In genomic region chrX:47620303-47620685, GRCh38 we compare ENCODE assay signal across 11 cellular contexts. TPM values are rescaled to one million over a fixed set of nuclear protein-coding genes. Genes with fewer than 3 reads are reported as not detected.
A peak's percentile ranks its signal among the peaks of the same experiment; 100 is the strongest.
DNase-seq lines count a peak whose midpoint lies in the region; ATAC-seq and TF ChIP-seq lines count a peak whose summit lies in the region.
"Had no signal": no experiment of that assay in that cellular context is flagged by ENCODE, and none has a peak within 500 bp of the region (broad histone marks: within the 10 kb centered on the region; RNA-seq: fewer than 3 reads in every experiment).

No MANE protein-coding gene starts in this region.

- H3K4me1 Mint-ChIP-seq in activated T-helper 1 cell treated with anti-CD3 and anti-CD28 coated beads, Interleukin-12 subunit alpha, Interleukin-12 subunit beta, Interleukin-2, Interleukin-4 antibody, amounts not matched to agents 30 ng/mL and 10 ng/mL and 1 ng/mL, durations not matched to agents 14 hours and 24 hours and 36 hours (ENCODE audit: low read depth), result peaks cover 19% of the 10 kb centered on the region

- no peak overlapping the region for H3K4me3 Mint-ChIP-seq in activated T-helper 1 cell treated with anti-CD3 and anti-CD28 coated beads, Interleukin-12 subunit alpha, Interleukin-12 subunit beta, Interleukin-2, Interleukin-4 antibody, amounts not matched to agents 30 ng/mL and 10 ng/mL and 1 ng/mL, durations not matched to agents 14 hours and 24 hours and 36 hours

- peaks cover 31% of the 10 kb centered on the region for H3K27me3 Mint-ChIP-seq in activated T-helper 1 cell treated with anti-CD3 and anti-CD28 coated beads, Interleukin-12 subunit alpha, Interleukin-12 subunit beta, Interleukin-2, Interleukin-4 antibody, amounts not matched to agents 30 ng/mL and 10 ng/mL and 1 ng/mL, durations not matched to agents 14 hours and 24 hours and 36 hours (ENCODE audit: insufficient read depth)

- no peak for TF ChIP-seq CTCF in left ventricle myocardium inferior (IDR thresholded peaks at IDR 0.05; ENCODE audit: borderline replicate concordance)

- no peak overlapping the region for H3K27ac ChIP-seq in left ventricle myocardium inferior (replicated peaks)
- H3K27ac ChIP-seq: neutrophil, SJSA1 had no signal

- H3K9me3 ChIP-seq in left ventricle myocardium inferior (replicated peaks) (no peaks in the 10 kb centered on the region), iPS-18c (ENCODE audit: control insufficient read depth, insufficient read depth, low read length) (peaks cover 7% of the 10 kb centered on the region)
- H3K9me3 ChIP-seq: neutrophil, SJSA1 had no signal

- no peaks in the 10 kb centered on the region for H3K9me3 Mint-ChIP-seq in activated T-helper 1 cell treated with anti-CD3 and anti-CD28 coated beads, Interleukin-12 subunit alpha, Interleukin-12 subunit beta, Interleukin-2, Interleukin-4 antibody, amounts not matched to agents 30 ng/mL and 10 ng/mL and 1 ng/mL, durations not matched to agents 14 hours and 24 hours and 36 hours
- H3K9me3 Mint-ChIP-seq: dendritic cell treated with granulocyte-macrophage colony-stimulating factor and Interleukin-4, amounts not matched to agents 40 ng/mL and 50 ng/mL, for 4 days had no signal

- no peak for ATAC-seq in Right ventricle myocardium inferior
- no peak for ATAC-seq in GM19455 (IDR thresholded peaks at IDR 0.05; ENCODE audit: unreplicated experiment)

- intact Hi-C loops in left ventricle myocardium inferior (cut with micrococcal nuclease), result no loop called here
- intact Hi-C loops in Right ventricle myocardium inferior (cut with DNase I), result no loop called here
- intact Hi-C loops in activated T-helper 1 cell treated with anti-CD3 and anti-CD28 coated beads, Interleukin-12 subunit alpha, Interleukin-12 subunit beta, Interleukin-2, Interleukin-4 antibody, amounts not matched to agents 30 ng/mL and 10 ng/mL and 1 ng/mL, durations not matched to agents 14 hours and 24 hours and 36 hours (cut with micrococcal nuclease), result loop anchor here (2.0 to 5.0 kb wide), 2 partner anchors 15 to 58 kb away; partner anchors contain the start of gene ARAF

- H3K4me3 ChIP-seq in left ventricle myocardium inferior (peak overlapping the region; percentile 60), iPS-18c (ENCODE audit: insufficient read depth, low read depth, low read length) (peak overlapping the region; percentile 40)

- peaks cover 5% of the 10 kb centered on the region for H3K4me1 ChIP-seq in left ventricle myocardium inferior
- H3K4me1 ChIP-seq: SJSA1 had no signal

- H3K36me3 ChIP-seq in left ventricle myocardium inferior, result no peaks in the 10 kb centered on the region
- H3K36me3 ChIP-seq: SJSA1 had no signal

- H3K27me3 ChIP-seq in left ventricle myocardium inferior (ENCODE audit: low read depth), result peaks cover 5% of the 10 kb centered on the region
- H3K27me3 ChIP-seq: SJSA1 had no signal

- peaks cover 7% of the 10 kb centered on the region for H3K36me3 Mint-ChIP-seq in activated T-helper 1 cell treated with anti-CD3 and anti-CD28 coated beads, Interleukin-12 subunit alpha, Interleukin-12 subunit beta, Interleukin-2, Interleukin-4 antibody, amounts not matched to agents 30 ng/mL and 10 ng/mL and 1 ng/mL, durations not matched to agents 14 hours and 24 hours and 36 hours (ENCODE audit: low read depth)

- H3K27ac Mint-ChIP-seq in activated T-helper 1 cell treated with anti-CD3 and anti-CD28 coated beads, Interleukin-12 subunit alpha, Interleukin-12 subunit beta, Interleukin-2, Interleukin-4 antibody, amounts not matched to agents 30 ng/mL and 10 ng/mL and 1 ng/mL, durations not matched to agents 14 hours and 24 hours and 36 hours, result peak overlapping the region; percentile 40
- H3K27ac Mint-ChIP-seq: dendritic cell treated with granulocyte-macrophage colony-stimulating factor and Interleukin-4, amounts not matched to agents 40 ng/mL and 50 ng/mL, for 4 days had no signal

- DNase-seq in left ventricle myocardium inferior, result no peak
- DNase-seq in Right ventricle myocardium inferior (ENCODE audit: missing footprints), result no peak
- DNase-seq in activated T-helper 1 cell treated with anti-CD3 and anti-CD28 coated beads, Interleukin-12 subunit alpha, Interleukin-12 subunit beta, Interleukin-2, Interleukin-4 antibody, amounts not matched to agents 30 ng/mL and 10 ng/mL and 1 ng/mL, durations not matched to agents 14 hours and 24 hours and 36 hours (ENCODE audit: low spot score), result no peak
- no peak for DNase-seq in stimulated activated naive CD4-positive, alpha-beta T cell (lab: John Stamatoyannopoulos, UW)
- no peak for DNase-seq in activated CD8-positive, alpha-beta memory T cell treated with anti-CD3 and anti-CD28 coated beads for 24 hours
- DNase-seq in NCI-H526 (lab: John Stamatoyannopoulos, UW), result no peak

RNA-seq across cellular contexts. Expression of gene SYN1, which starts 0.6 kb away (rescaled TPM):
- total RNA-seq in left ventricle myocardium inferior (13.9 TPM), Right ventricle myocardium inferior (11.1 TPM)
- total RNA-seq in activated T-helper 1 cell treated with anti-CD3 and anti-CD28 coated beads, Interleukin-12 subunit alpha, Interleukin-12 subunit beta, Interleukin-2, Interleukin-4 antibody, amounts not matched to agents 30 ng/mL and 10 ng/mL and 1 ng/mL, durations not matched to agents 14 hours and 24 hours and 36 hours, result 0.21 and 0.22 TPM in 2 replicates

RNA-seq across cellular contexts. Expression of gene CFP, which starts 9.4 kb away (rescaled TPM):
- total RNA-seq in left ventricle myocardium inferior (3.0 TPM), Right ventricle myocardium inferior (3.7 TPM)
- total RNA-seq in activated T-helper 1 cell treated with anti-CD3 and anti-CD28 coated beads, Interleukin-12 subunit alpha, Interleukin-12 subunit beta, Interleukin-2, Interleukin-4 antibody, amounts not matched to agents 30 ng/mL and 10 ng/mL and 1 ng/mL, durations not matched to agents 14 hours and 24 hours and 36 hours, result 2.3 and 4.9 TPM in 2 replicates

RNA-seq across cellular contexts. Expression of gene ELK1, which starts 30.1 kb away (rescaled TPM):
- total RNA-seq in left ventricle myocardium inferior, result 21.3 TPM
- total RNA-seq in Right ventricle myocardium inferior, result 19.3 TPM
- total RNA-seq in activated T-helper 1 cell treated with anti-CD3 and anti-CD28 coated beads, Interleukin-12 subunit alpha, Interleukin-12 subunit beta, Interleukin-2, Interleukin-4 antibody, amounts not matched to agents 30 ng/mL and 10 ng/mL and 1 ng/mL, durations not matched to agents 14 hours and 24 hours and 36 hours, result 99.3 TPM in 2 replicates

RNA-seq across cellular contexts. Expression of gene TIMP1, which starts 38.1 kb away (rescaled TPM):
- total RNA-seq in left ventricle myocardium inferior (99.3 TPM), Right ventricle myocardium inferior (112 TPM)
- total RNA-seq in activated T-helper 1 cell treated with anti-CD3 and anti-CD28 coated beads, Interleukin-12 subunit alpha, Interleukin-12 subunit beta, Interleukin-2, Interleukin-4 antibody, amounts not matched to agents 30 ng/mL and 10 ng/mL and 1 ng/mL, durations not matched to agents 14 hours and 24 hours and 36 hours, result 61.7 and 70.1 TPM in 2 replicates

RNA-seq across cellular contexts. Expression of gene UXT, which starts 38.7 kb away (rescaled TPM):
- total RNA-seq in left ventricle myocardium inferior (93.5 TPM), Right ventricle myocardium inferior (86.4 TPM)
- 163 and 173 TPM in 2 replicates for total RNA-seq in activated T-helper 1 cell treated with anti-CD3 and anti-CD28 coated beads, Interleukin-12 subunit alpha, Interleukin-12 subunit beta, Interleukin-2, Interleukin-4 antibody, amounts not matched to agents 30 ng/mL and 10 ng/mL and 1 ng/mL, durations not matched to agents 14 hours and 24 hours and 36 hours
